8 cellular contexts compared by ENCODE assay signal in genomic region chr3:196684548-196685407, GRCh38. TPM values are rescaled to one million over a fixed set of nuclear protein-coding genes. Genes with fewer than 3 reads are reported as not detected.
DNase-seq lines count a peak whose midpoint lies in the region; ATAC-seq lines count a peak whose summit lies in the region.

No MANE protein-coding gene starts in this region.

- DNase-seq in AG20443 (ENCODE audit: low spot score) (peak; percentile 71), NCI-H345 (lab: John Stamatoyannopoulos, UW) (peak; percentile 76), dedifferentiated amniotic fluid mesenchymal stem cell (ENCODE audit: extremely low spot score) (peak; percentile 54), memory B cell (ENCODE audit: low spot score in 2 of 2) (peak; percentile 67 to 73)
- DNase-seq in activated CD4-positive, alpha-beta T cell treated with anti-CD3 and anti-CD28 coated beads for 36 hours: peak; percentile 77
- peak; percentile 9 for DNase-seq in stimulated activated CD8-positive, alpha-beta memory T cell treated with anti-CD3 and anti-CD28 coated beads, Interleukin-15, amount 100 ng/mL, for 24 hours (ENCODE audit: low read depth)

- H3K36me3 Mint-ChIP-seq in activated CD4-positive, alpha-beta T cell treated with anti-CD3 and anti-CD28 coated beads for 36 hours (ENCODE audit: low read depth): peaks cover 2% of the 10 kb centered on the region
- peaks cover 4% of the 10 kb centered on the region for H3K36me3 Mint-ChIP-seq in memory B cell

- POLR2A ChIA-PET in activated CD4-positive, alpha-beta T cell treated with anti-CD3 and anti-CD28 coated beads for 36 hours (lab: Charles Lee): no interaction called here

- intact Hi-C loops in activated CD4-positive, alpha-beta T cell treated with anti-CD3 and anti-CD28 coated beads for 36 hours (cut with DNase I, micrococcal nuclease): loop anchor here (1.0 to 5.0 kb wide), 6 partner anchors 42 to 147 kb away; no protein-coding TSS in a partner anchor

- H3K27ac Mint-ChIP-seq in activated CD4-positive, alpha-beta T cell treated with anti-CD3 and anti-CD28 coated beads for 36 hours: peak overlapping the region; percentile 75
- H3K27ac Mint-ChIP-seq in memory B cell: peak overlapping the region; percentile 9

- H3K4me1 Mint-ChIP-seq in activated CD4-positive, alpha-beta T cell treated with anti-CD3 and anti-CD28 coated beads for 36 hours: peaks cover 12% of the 10 kb centered on the region
- H3K4me1 Mint-ChIP-seq in memory B cell: peaks cover 18% of the 10 kb centered on the region

- CTCF ChIA-PET in activated CD4-positive, alpha-beta T cell treated with anti-CD3 and anti-CD28 coated beads for 36 hours (lab: Charles Lee): interaction anchor here (0.6 to 9.1 kb wide), 41 partner anchors 8 to 663 kb away, joined by 3 to 216 read pairs (median 4); partner anchors contain the start of gene PAK2

- ATAC-seq in GM18868 (IDR thresholded peaks at IDR 0.05; ENCODE audit: unreplicated experiment) (peak; percentile 91), HG03139 (IDR thresholded peaks at IDR 0.05; ENCODE audit: unreplicated experiment) (peak; percentile 89), memory B cell (ENCODE audit: low read depth) (peak; percentile 93)
- peak; percentile 93 for ATAC-seq in activated CD4-positive, alpha-beta T cell treated with anti-CD3 and anti-CD28 coated beads for 36 hours

- H3K27me3 Mint-ChIP-seq in activated CD4-positive, alpha-beta T cell treated with anti-CD3 and anti-CD28 coated beads for 36 hours: no peaks in the 10 kb centered on the region
- H3K27me3 Mint-ChIP-seq in memory B cell: no peaks in the 10 kb centered on the region

- H3K9me3 Mint-ChIP-seq in activated CD4-positive, alpha-beta T cell treated with anti-CD3 and anti-CD28 coated beads for 36 hours (ENCODE audit: low read depth): peaks cover 6% of the 10 kb centered on the region
- H3K9me3 Mint-ChIP-seq in memory B cell: no peaks in the 10 kb centered on the region

- peak overlapping the region; percentile 13 for H3K4me3 Mint-ChIP-seq in activated CD4-positive, alpha-beta T cell treated with anti-CD3 and anti-CD28 coated beads for 36 hours
- H3K4me3 Mint-ChIP-seq in memory B cell: peak overlapping the region; percentile 66

RNA-seq across cellular contexts. Expression of gene CEP19, which starts 27.3 kb away (rescaled TPM):
- 1 to 10 TPM; 4.7 to 5.6 TPM for total RNA-seq in activated CD4-positive, alpha-beta T cell treated with anti-CD3 and anti-CD28 coated beads for 36 hours

RNA-seq across cellular contexts. Expression of gene PIGX, which starts 27.4 kb away (rescaled TPM):
- 10 to 100 TPM; 37.8 to 42.2 TPM for total RNA-seq in activated CD4-positive, alpha-beta T cell treated with anti-CD3 and anti-CD28 coated beads for 36 hours

RNA-seq across cellular contexts. Expression of gene NRROS, which starts 45.3 kb away (rescaled TPM):
- 10 to 100 TPM; 19.6 to 19.7 TPM for total RNA-seq in activated CD4-positive, alpha-beta T cell treated with anti-CD3 and anti-CD28 coated beads for 36 hours

RNA-seq across cellular contexts. Expression of gene PAK2, which starts 54.9 kb away (rescaled TPM):
- total RNA-seq in activated CD4-positive, alpha-beta T cell treated with anti-CD3 and anti-CD28 coated beads for 36 hours: 10 to 100 TPM; 57.6 to 82.2 TPM

Comparison
In these comparisons a context has a peak if more than half of its experiments do, and no peak if none do; other contexts are left out.
1. Peak in every context shown above with its lines: DNase-seq and ATAC-seq.
2. DNase-seq: peak in every context shown above with its lines; median percentile 77 in activated CD4-positive, alpha-beta T cell treated with anti-CD3 and anti-CD28 coated beads for 36 hours; 76 in NCI-H345; 71 in AG20443; 70 in memory B cell; 54 in dedifferentiated amniotic fluid mesenchymal stem cell; 9 in stimulated activated CD8-positive, alpha-beta memory T cell treated with anti-CD3 and anti-CD28 coated beads, Interleukin-15, amount 100 ng/mL, for 24 hours.